ENCODE assay signal across 12 cellular contexts in genomic region chr1:150484861-150485260, GRCh38. TPM values are rescaled to one million over a fixed set of nuclear protein-coding genes. Genes with fewer than 3 reads are reported as not detected.
DNase-seq lines count a peak whose midpoint lies in the region; ATAC-seq lines count a peak whose summit lies in the region.
"Had no signal": no experiment of that assay in that cellular context is flagged by ENCODE, and none has a peak within 500 bp of the region (broad histone marks: within the 10 kb centered on the region; RNA-seq: fewer than 3 reads in every experiment).

No MANE protein-coding gene starts in this region.

- no peak overlapping the region for H3K14ac ChIP-seq in mesenchymal stem cell (ENCODE audit: low read length in 2 of 2)

- H2AFZ ChIP-seq in mesenchymal stem cell (ENCODE audit: low read depth, low read length): no peak overlapping the region

- H4K91ac ChIP-seq in mesenchymal stem cell (ENCODE audit: low read length): no peak overlapping the region

- H4K8ac ChIP-seq in mesenchymal stem cell (ENCODE audit: low read length): no peak overlapping the region

- no peak overlapping the region for H2AK5ac ChIP-seq in mesenchymal stem cell (ENCODE audit: low read length, severe bottlenecking)

- H3K27ac ChIP-seq in CD8-positive, alpha-beta memory T cell (ENCODE audit: low read depth, low read length): no peak overlapping the region
- no peak overlapping the region for H3K27ac ChIP-seq in mesenchymal stem cell (ENCODE audit: low read length, poor library complexity, severe bottlenecking)

- no peak overlapping the region for H2BK15ac ChIP-seq in mesenchymal stem cell (ENCODE audit: low read depth, poor library complexity, severe bottlenecking)

- no peak for ATAC-seq in activated T-helper 17 cell treated with anti-CD3 and anti-CD28 coated beads, Interleukin-2, amount 50 U/mL, for 72 hours (replicated peaks)
- no peak for ATAC-seq in stimulated activated naive CD8-positive, alpha-beta T cell treated with anti-CD3 and anti-CD28 coated beads, Interleukin-15, Interleukin-2, amounts not matched to agents 100 U/mL and 50 U/mL, for 24 hours

- H3K9me3 ChIP-seq in CD8-positive, alpha-beta memory T cell (ENCODE audit: low read length): no peaks in the 10 kb centered on the region
- no peaks in the 10 kb centered on the region for H3K9me3 ChIP-seq in mesenchymal stem cell (ENCODE audit: control insufficient read depth, low read length)

- H3K9me3 Mint-ChIP-seq in CD8-positive, alpha-beta memory T cell: no peaks in the 10 kb centered on the region
- H3K9me3 Mint-ChIP-seq in activated T-helper 17 cell treated with anti-CD3 and anti-CD28 coated beads, Interleukin-2, amount 50 U/mL, for 72 hours: no peaks in the 10 kb centered on the region
- H3K9me3 Mint-ChIP-seq: dendritic cell treated with granulocyte-macrophage colony-stimulating factor and Interleukin-4, amounts not matched to agents 40 ng/mL and 50 ng/mL, for 4 days; T-helper 2 cell treated with Interferon-gamma antibody and Interleukin-4, amounts not matched to agents 5 μg/mL and 100 μg/mL, for 36 hours had no signal

- H3K4ac ChIP-seq in mesenchymal stem cell (ENCODE audit: low read depth in 1 of 2, low read length in 2 of 2): no peak overlapping the region

- DNase-seq in CD8-positive, alpha-beta memory T cell: no peak
- DNase-seq in HT1080 (ENCODE audit: low read depth) (peak; percentile 52), mesenchymal stem cell (peak; percentile 32), DMS79 treated with DMSO at 0.1 percent for 48 hours (lab: John Stamatoyannopoulos, UW) (no peak), superior temporal gyrus (ENCODE audit: extremely low spot score) (no peak), RPMI8226 (no peak)
- DNase-seq in stimulated activated naive CD8-positive, alpha-beta T cell treated with anti-CD3 and anti-CD28 coated beads, Interleukin-15, Interleukin-2, amounts not matched to agents 100 U/mL and 50 U/mL, for 24 hours: no peak
- DNase-seq: substantia nigra had no signal

- peaks cover 20 to 24% (median 21%) of the 10 kb centered on the region in 3 donors for H3K4me1 Mint-ChIP-seq in CD8-positive, alpha-beta memory T cell
- H3K4me1 Mint-ChIP-seq in activated T-helper 17 cell treated with anti-CD3 and anti-CD28 coated beads, Interleukin-2, amount 50 U/mL, for 72 hours: peaks cover 15% of the 10 kb centered on the region

- peaks cover 8% of the 10 kb centered on the region for H3K79me1 ChIP-seq in mesenchymal stem cell (replicated peaks; ENCODE audit: low read length, poor library complexity, severe bottlenecking)

- no peak overlapping the region for H2BK120ac ChIP-seq in mesenchymal stem cell (ENCODE audit: low read depth, low read length)

- H3K27ac Mint-ChIP-seq in CD8-positive, alpha-beta memory T cell: peak overlapping the region in 6 of 8 donors; percentile 21 to 78 (median 34)
- peak overlapping the region; percentile 16 for H3K27ac Mint-ChIP-seq in activated T-helper 17 cell treated with anti-CD3 and anti-CD28 coated beads, Interleukin-2, amount 50 U/mL, for 72 hours
- H3K27ac Mint-ChIP-seq: dendritic cell treated with granulocyte-macrophage colony-stimulating factor and Interleukin-4, amounts not matched to agents 40 ng/mL and 50 ng/mL, for 4 days had no signal

- peak overlapping the region in 3 of 7 donors; percentile 49 to 67 (median 66) for H3K4me3 Mint-ChIP-seq in CD8-positive, alpha-beta memory T cell
- H3K4me3 Mint-ChIP-seq in activated T-helper 17 cell treated with anti-CD3 and anti-CD28 coated beads, Interleukin-2, amount 50 U/mL, for 72 hours: peak overlapping the region; percentile 2
- H3K4me3 Mint-ChIP-seq: dendritic cell treated with granulocyte-macrophage colony-stimulating factor and Interleukin-4, amounts not matched to agents 40 ng/mL and 50 ng/mL, for 4 days had no signal

- 56% methylated on average over 2 of the region's 2 CpGs for WGBS in mesenchymal stem cell

- H3K36me3 Mint-ChIP-seq in CD8-positive, alpha-beta memory T cell: peaks cover 0 to 21% (median 3%) of the 10 kb centered on the region in 3 donors
- H3K36me3 Mint-ChIP-seq in activated T-helper 17 cell treated with anti-CD3 and anti-CD28 coated beads, Interleukin-2, amount 50 U/mL, for 72 hours (ENCODE audit: low read depth): peaks cover 12% of the 10 kb centered on the region

- CTCF ChIA-PET in CD8-positive, alpha-beta memory T cell (lab: Charles Lee): no interaction called here

- peaks cover 9% of the 10 kb centered on the region for H3K4me1 ChIP-seq in CD8-positive, alpha-beta memory T cell (ENCODE audit: insufficient read depth, low read length)
- peaks cover 4% of the 10 kb centered on the region for H3K4me1 ChIP-seq in mesenchymal stem cell (ENCODE audit: control insufficient read depth, insufficient read depth, low read depth, low read length)

- H3K4me3 ChIP-seq in CD8-positive, alpha-beta memory T cell (ENCODE audit: low read length): no peak overlapping the region
- H3K4me3 ChIP-seq in mesenchymal stem cell (ENCODE audit: insufficient read depth in 1 of 2, low read depth in 1 of 2, low read length in 2 of 2): no peak overlapping the region

- no peak overlapping the region for H2BK12ac ChIP-seq in mesenchymal stem cell (ENCODE audit: low read length in 2 of 2)

- peak overlapping the region; percentile 68 for H3K9ac ChIP-seq in mesenchymal stem cell (ENCODE audit: low read length)

- no peak overlapping the region for H3K23ac ChIP-seq in mesenchymal stem cell (ENCODE audit: low read length in 2 of 2)

- no peak overlapping the region for H3K4me2 ChIP-seq in mesenchymal stem cell (ENCODE audit: low read length, poor library complexity, severe bottlenecking)

- POLR2A ChIA-PET in CD8-positive, alpha-beta memory T cell (lab: Charles Lee): no interaction called here

- no peaks in the 10 kb centered on the region for H3K27me3 ChIP-seq in CD8-positive, alpha-beta memory T cell (ENCODE audit: insufficient read depth, low read length, poor library complexity, severe bottlenecking)
- no peaks in the 10 kb centered on the region for H3K27me3 ChIP-seq in mesenchymal stem cell (ENCODE audit: control insufficient read depth in 1 of 2, insufficient read depth in 1 of 2, low read length in 2 of 2)

- H3K36me3 ChIP-seq in CD8-positive, alpha-beta memory T cell (ENCODE audit: insufficient read depth, low read length): no peaks in the 10 kb centered on the region
- H3K36me3 ChIP-seq in mesenchymal stem cell (ENCODE audit: control insufficient read depth in 1 of 2, insufficient read depth in 2 of 2, low read depth in 1 of 2, low read length in 2 of 2): peaks cover 4 to 11% of the 10 kb centered on the region in 2 experiments

- no peak overlapping the region for H3K18ac ChIP-seq in mesenchymal stem cell (ENCODE audit: low read depth in 1 of 2, low read length in 2 of 2)

- no peak overlapping the region for H2BK5ac ChIP-seq in mesenchymal stem cell (ENCODE audit: low read depth, low read length, poor library complexity, severe bottlenecking)

- peaks cover 0 to 2% of the 10 kb centered on the region in 2 donors for H3K27me3 Mint-ChIP-seq in CD8-positive, alpha-beta memory T cell
- H3K27me3 Mint-ChIP-seq in activated T-helper 17 cell treated with anti-CD3 and anti-CD28 coated beads, Interleukin-2, amount 50 U/mL, for 72 hours: no peaks in the 10 kb centered on the region

RNA-seq across cellular contexts. Expression of gene TARS2, which starts 2.4 kb away (rescaled TPM):
- 10 to 100 TPM; 49.7 to 51.2 TPM for total RNA-seq in CD8-positive, alpha-beta memory T cell
- 29.0 TPM for polyA plus RNA-seq in CD8-positive, alpha-beta memory T cell
- total RNA-seq in HT1080 (2014; rRNA removed; shearing (Covaris generic)): 21.0 and 30.4 TPM in 2 replicates
- polyA plus RNA-seq in HT1080 (2015; cell fraction: cytosol; rRNA removed): 19.6 and 20.6 TPM in 2 replicates
- 35.9 and 41.0 TPM in 2 replicates for polyA plus RNA-seq in HT1080 (2015; cell fraction: nucleus; rRNA removed)
- 10 to 100 TPM; 28.8 to 35.3 TPM for total RNA-seq in activated T-helper 17 cell treated with anti-CD3 and anti-CD28 coated beads, Interleukin-2, amount 50 U/mL, for 72 hours
- polyA plus RNA-seq in mesenchymal stem cell (2013, experiment 1 of 2): 8.9 TPM
- 7.9 TPM for polyA plus RNA-seq in mesenchymal stem cell (2013, experiment 2 of 2)

RNA-seq across cellular contexts. Expression of gene ECM1, which starts 23.0 kb away (rescaled TPM):
- 1 to 10 TPM; 1.3 to 1.5 TPM for total RNA-seq in CD8-positive, alpha-beta memory T cell
- 0.09 TPM for polyA plus RNA-seq in CD8-positive, alpha-beta memory T cell
- 11.3 and 17.7 TPM in 2 replicates for total RNA-seq in HT1080 (2014; rRNA removed; shearing (Covaris generic))
- 15.4 and 18.5 TPM in 2 replicates for polyA plus RNA-seq in HT1080 (2015; cell fraction: cytosol; rRNA removed)
- 47.4 and 67.1 TPM in 2 replicates for polyA plus RNA-seq in HT1080 (2015; cell fraction: nucleus; rRNA removed)
- total RNA-seq in activated T-helper 17 cell treated with anti-CD3 and anti-CD28 coated beads, Interleukin-2, amount 50 U/mL, for 72 hours: 1 to 10 TPM; 1.1 to 2.0 TPM
- polyA plus RNA-seq in mesenchymal stem cell (2013, experiment 1 of 2): 165 TPM
- polyA plus RNA-seq in mesenchymal stem cell (2013, experiment 2 of 2): 158 TPM

RNA-seq across cellular contexts. Expression of gene FALEC, which starts 30.7 kb away (rescaled TPM):
- total RNA-seq in CD8-positive, alpha-beta memory T cell: not detected
- polyA plus RNA-seq in CD8-positive, alpha-beta memory T cell: not detected
- not detected in 2 replicates for total RNA-seq in HT1080 (2014; rRNA removed; shearing (Covaris generic))
- 0.64 TPM in 1 of 2 replicates, not detected in the other for polyA plus RNA-seq in HT1080 (2015; cell fraction: cytosol; rRNA removed)
- polyA plus RNA-seq in HT1080 (2015; cell fraction: nucleus; rRNA removed): not detected in 2 replicates
- total RNA-seq in activated T-helper 17 cell treated with anti-CD3 and anti-CD28 coated beads, Interleukin-2, amount 50 U/mL, for 72 hours: 1 to 10 TPM in 1 of 2 donors, not detected in 1; 1.2 TPM
- not detected for polyA plus RNA-seq in mesenchymal stem cell (2013, experiment 1 of 2)
- polyA plus RNA-seq in mesenchymal stem cell (2013, experiment 2 of 2): not detected
- polyA plus RNA-seq: neural cell had no signal

Comparison
In these comparisons a context has a peak if more than half of its experiments do, and no peak if none do; other contexts are left out.
1. DNase-seq: peak in HT1080 (single experiment) and mesenchymal stem cell (single experiment); none in CD8-positive, alpha-beta memory T cell (0 of 5), stimulated activated naive CD8-positive, alpha-beta T cell treated with anti-CD3 and anti-CD28 coated beads, Interleukin-15, Interleukin-2, amounts not matched to agents 100 U/mL and 50 U/mL, for 24 hours (single experiment), DMS79 treated with DMSO at 0.1 percent for 48 hours (single experiment), superior temporal gyrus (single experiment) and RPMI8226 (single experiment).